Comparison of ENCODE assay signal across 8 cellular contexts in genomic region chr17:79087428-79088143, GRCh38. TPM values are rescaled to one million over a fixed set of nuclear protein-coding genes. Genes with fewer than 3 reads are reported as not detected.
DNase-seq lines count a peak whose midpoint lies in the region; ATAC-seq and TF ChIP-seq lines count a peak whose summit lies in the region.

No MANE protein-coding gene starts in this region.

- peak; percentile 61 for DNase-seq in COR-L47 (lab: John Stamatoyannopoulos, UW)
- DNase-seq in HL-60 (ENCODE audit: low read depth in 1 of 2, low spot score in 1 of 2), result peak in 1 of 2 experiments; percentile 56
- peak; percentile 74 for DNase-seq in activated T-cell treated with anti-CD3 and anti-CD28 coated beads, Interleukin-2, amount 50 U/mL, for 1 hour
- DNase-seq in esophagus squamous epithelium (lab: John Stamatoyannopoulos, UW), result no peak
- peak; percentile 80 for DNase-seq in natural killer cell treated with Interleukin-12 subunit alpha and Interleukin-12 subunit beta and Interleukin-15 and Interleukin-18, amount 100 ng/mL, for 72 hours (ENCODE audit: low spot score)
- DNase-seq in stimulated activated naive CD4-positive, alpha-beta T cell treated with Interleukin-2 at 50 U/mL for 16 hours (lab: John Stamatoyannopoulos, UW), result peak; percentile 53

- H3K36me3 Mint-ChIP-seq in natural killer cell treated with Interleukin-12 subunit alpha and Interleukin-12 subunit beta and Interleukin-15 and Interleukin-18, amount 100 ng/mL, for 72 hours, result no peaks in the 10 kb centered on the region

- H3K4me3 Mint-ChIP-seq in natural killer cell treated with Interleukin-12 subunit alpha and Interleukin-12 subunit beta and Interleukin-15 and Interleukin-18, amount 100 ng/mL, for 72 hours, result no peak overlapping the region

- H3K9me3 ChIP-seq in OCI-LY3 (ENCODE audit: insufficient read depth, low read length) (no peaks in the 10 kb centered on the region), esophagus squamous epithelium (no peaks in the 10 kb centered on the region)

- intact Hi-C loops in esophagus squamous epithelium (cut with DNase I), result loop anchor here (2.0 kb wide), 1 partner anchor 305 kb away; no protein-coding TSS in a partner anchor

- no peak overlapping the region for H3K4me2 ChIP-seq in OCI-LY3 (ENCODE audit: low read length)

- no peaks in the 10 kb centered on the region for H3K79me2 ChIP-seq in OCI-LY3 (ENCODE audit: low read length)

- peak; percentile 85 for TF ChIP-seq CTCF in HL-60 (IDR thresholded peaks at IDR 0.05; ENCODE audit: insufficient read depth, low read length)
- peak; percentile 86 for TF ChIP-seq CTCF in OCI-LY3 (IDR thresholded peaks at IDR 0.05; ENCODE audit: low read depth, low read length)
- peak; percentile 81 to 95 (median 88) for TF ChIP-seq CTCF in esophagus squamous epithelium (IDR thresholded peaks at IDR 0.05)

- H3K36me3 ChIP-seq in OCI-LY3 (replicated peaks; ENCODE audit: low read depth, low read length) (no peaks in the 10 kb centered on the region), esophagus squamous epithelium (peaks cover 0 to 44% (median 12%) of the 10 kb centered on the region in 3 donors)

- H3K27ac ChIP-seq in HL-60 (replicated peaks) (no peak overlapping the region), OCI-LY3 (ENCODE audit: low read length) (no peak overlapping the region), esophagus squamous epithelium (no peak overlapping the region)

- H4K20me1 ChIP-seq in OCI-LY3 (ENCODE audit: insufficient read depth, low read length), result no peaks in the 10 kb centered on the region

- no peak overlapping the region for H3K9ac ChIP-seq in OCI-LY3 (ENCODE audit: low read length)

- no peaks in the 10 kb centered on the region for H3K4me1 ChIP-seq in OCI-LY3 (ENCODE audit: low read length)
- H3K4me1 ChIP-seq in esophagus squamous epithelium, result peaks cover 9 to 27% (median 11%) of the 10 kb centered on the region in 3 donors

- peaks cover 0 to 5% of the 10 kb centered on the region in 2 donors for H3K27me3 Mint-ChIP-seq in natural killer cell treated with Interleukin-12 subunit alpha and Interleukin-12 subunit beta and Interleukin-15 and Interleukin-18, amount 100 ng/mL, for 72 hours

- H3K4me3 ChIP-seq in HL-60 (replicated peaks; ENCODE audit: insufficient read depth, low read length) (no peak overlapping the region), OCI-LY3 (ENCODE audit: low read length) (no peak overlapping the region), esophagus squamous epithelium (no peak overlapping the region)

- WGBS in esophagus squamous epithelium, 2 donors, result 16 to 20% methylated on average over 2 to 4 of the region's 12 CpGs

- H3K27me3 ChIP-seq in HL-60 (ENCODE audit: insufficient read depth, poor library complexity, severe bottlenecking) (no peaks in the 10 kb centered on the region), OCI-LY3 (ENCODE audit: low read depth, low read length) (no peaks in the 10 kb centered on the region), esophagus squamous epithelium (peaks cover 0 to 33% (median 0%) of the 10 kb centered on the region in 4 donors)

- H3K27ac Mint-ChIP-seq in natural killer cell treated with Interleukin-12 subunit alpha and Interleukin-12 subunit beta and Interleukin-15 and Interleukin-18, amount 100 ng/mL, for 72 hours, result no peak overlapping the region

- H3K4me1 Mint-ChIP-seq in natural killer cell treated with Interleukin-12 subunit alpha and Interleukin-12 subunit beta and Interleukin-15 and Interleukin-18, amount 100 ng/mL, for 72 hours (ENCODE audit: low read depth in 2 of 2), result peaks cover 0 to 5% of the 10 kb centered on the region in 2 donors

- no peak for TF ChIP-seq POLR2A in esophagus squamous epithelium (IDR thresholded peaks at IDR 0.05)

- peak; percentile 69 to 74 for ATAC-seq in natural killer cell treated with Interleukin-12 subunit alpha and Interleukin-12 subunit beta and Interleukin-15 and Interleukin-18, amount 100 ng/mL, for 72 hours
- ATAC-seq in HG03175 (IDR thresholded peaks at IDR 0.05; ENCODE audit: unreplicated experiment), result no peak

- no peak overlapping the region for H2AFZ ChIP-seq in OCI-LY3 (ENCODE audit: low read depth, low read length)

- no peaks in the 10 kb centered on the region for H3K9me3 Mint-ChIP-seq in natural killer cell treated with Interleukin-12 subunit alpha and Interleukin-12 subunit beta and Interleukin-15 and Interleukin-18, amount 100 ng/mL, for 72 hours

RNA-seq across cellular contexts. Expression of gene ENGASE, which starts 13.0 kb away (rescaled TPM):
- 10 to 100 TPM in 2 of 4 donors, 1 to 10 TPM in 2; 6.0 to 32.2 (median 9.5) TPM for total RNA-seq in esophagus squamous epithelium
- total RNA-seq in natural killer cell treated with Interleukin-12 subunit alpha and Interleukin-12 subunit beta and Interleukin-15 and Interleukin-18, amount 100 ng/mL, for 72 hours, result 10 to 100 TPM; 37.2 to 54.2 TPM
